Comparison of ENCODE assay signal across 31 cellular contexts in genomic region chr17:42075789-42076188, GRCh38. TPM values are rescaled to one million over a fixed set of nuclear protein-coding genes. Genes with fewer than 3 reads are reported as not detected.
"Had no signal": no experiment of that assay in that cellular context is flagged by ENCODE, and none has a peak within 500 bp of the region (broad histone marks: within the 10 kb centered on the region; RNA-seq: fewer than 3 reads in every experiment).

No MANE protein-coding gene starts in this region.

- H3K4me1 ChIP-seq: colonic mucosa, foreskin keratinocyte had no signal

- H3K27me3 ChIP-seq: gastrocnemius medialis had no signal

- DNase-seq: activated CD4-positive, alpha-beta memory T cell treated with anti-CD3 and anti-CD28 coated beads for 36 hours; activated CD4-positive, alpha-beta T cell treated with anti-CD3 and anti-CD28 coated beads for 36 hours; activated CD4-positive, alpha-beta T cell treated with anti-CD3 and anti-CD28 coated beads, Interleukin-2, amount 10 ng/mL, durations not matched to agents 24 days and 14 days; activated CD4-positive, CD25-positive, alpha-beta regulatory T cell; activated CD4-positive, CD25-positive, alpha-beta regulatory T cell treated with anti-CD3 and anti-CD28 coated beads, Interleukin-2, amount 50 U/mL, for 72 hours; activated CD8-positive, alpha-beta memory T cell treated with anti-CD3 and anti-CD28 coated beads, Interleukin-2, amount 10 ng/mL, durations not matched to agents 7 days and 5 days; activated CD8-positive, alpha-beta memory T cell treated with anti-CD3 and anti-CD28 coated beads, Interleukin-2, amount 50 U/mL, for 4 hours; activated CD8-positive, alpha-beta T cell treated with anti-CD3 and anti-CD28 coated beads, Interleukin-2, amount 10 ng/mL, durations not matched to agents 7 days and 5 days; activated effector memory CD4-positive, alpha-beta T cell treated with anti-CD3 and anti-CD28 coated beads, Interleukin-2, amount 50 U/mL, for 16 hours; activated naive CD4-positive, alpha-beta T cell treated with anti-CD3 and anti-CD28 coated beads for 36 hours; activated naive CD8-positive, alpha-beta T cell treated with anti-CD3 and anti-CD28 coated beads, Interleukin-2, amount 10 ng/mL, durations not matched to agents 7 days and 5 days; activated T-cell treated with anti-CD3 and anti-CD28 coated beads, Interleukin-2, amount 50 U/mL, for 1 hour; activated T-cell treated with anti-CD3 and anti-CD28 coated beads, Interleukin-2, amount 50 U/mL, for 48 hours; amniotic stem cell; anterior cingulate cortex; central memory CD4-positive, alpha-beta T cell; cerebellar nuclear complex; colonic mucosa; effector memory CD4-positive, alpha-beta T cell; endodermal cell; erythroblast; foreskin keratinocyte; gastrocnemius medialis; glutamatergic neuron; T-helper 1 cell; T-helper 2 cell had no signal

- H3K36me3 ChIP-seq: colonic mucosa, esophagus muscularis mucosa, gastrocnemius medialis had no signal

- H3K4me3 Mint-ChIP-seq: activated CD4-positive, alpha-beta memory T cell treated with anti-CD3 and anti-CD28 coated beads for 36 hours; activated CD4-positive, alpha-beta T cell treated with anti-CD3 and anti-CD28 coated beads for 36 hours; activated CD4-positive, alpha-beta T cell treated with anti-CD3 and anti-CD28 coated beads, Interleukin-2, amount 10 ng/mL, durations not matched to agents 24 days and 14 days; activated CD8-positive, alpha-beta memory T cell treated with anti-CD3 and anti-CD28 coated beads, Interleukin-2, amount 10 ng/mL, durations not matched to agents 7 days and 5 days; activated CD8-positive, alpha-beta T cell treated with anti-CD3 and anti-CD28 coated beads, Interleukin-2, amount 10 ng/mL, durations not matched to agents 7 days and 5 days; activated naive CD4-positive, alpha-beta T cell treated with anti-CD3 and anti-CD28 coated beads for 36 hours; activated naive CD4-positive, alpha-beta T cell treated with anti-CD3 and anti-CD28 coated beads, Interleukin-2, amount 50 U/mL, for 24 hours; activated naive CD8-positive, alpha-beta T cell treated with anti-CD3 and anti-CD28 coated beads, Interleukin-2, amount 10 ng/mL, durations not matched to agents 7 days and 5 days; activated T-helper 1 cell treated with anti-CD3 and anti-CD28 coated beads, Interleukin-12 subunit alpha, Interleukin-12 subunit beta, Interleukin-2, Interleukin-4 antibody, amounts not matched to agents 30 ng/mL and 10 ng/mL and 1 ng/mL, durations not matched to agents 14 hours and 24 hours and 36 hours; endodermal cell had no signal

- H3K36me3 Mint-ChIP-seq: activated CD4-positive, alpha-beta memory T cell treated with anti-CD3 and anti-CD28 coated beads for 36 hours; activated CD8-positive, alpha-beta memory T cell treated with anti-CD3 and anti-CD28 coated beads, Interleukin-2, amount 10 ng/mL, durations not matched to agents 7 days and 5 days; activated naive CD4-positive, alpha-beta T cell treated with anti-CD3 and anti-CD28 coated beads, Interleukin-2, amount 50 U/mL, for 24 hours; activated naive CD8-positive, alpha-beta T cell treated with anti-CD3 and anti-CD28 coated beads, Interleukin-2, amount 10 ng/mL, durations not matched to agents 7 days and 5 days had no signal

- H3K27ac ChIP-seq: colonic mucosa, esophagus muscularis mucosa, foreskin keratinocyte had no signal

- ATAC-seq: activated CD4-positive, alpha-beta T cell treated with anti-CD3 and anti-CD28 coated beads for 36 hours; activated CD8-positive, alpha-beta memory T cell treated with anti-CD3 and anti-CD28 coated beads, Interleukin-2, amount 10 ng/mL, durations not matched to agents 7 days and 5 days; activated CD8-positive, alpha-beta T cell treated with anti-CD3 and anti-CD28 coated beads, Interleukin-2, amount 10 ng/mL, durations not matched to agents 7 days and 5 days; foreskin keratinocyte; gastrocnemius medialis had no signal

- H3K27ac Mint-ChIP-seq: activated CD4-positive, alpha-beta memory T cell treated with anti-CD3 and anti-CD28 coated beads for 36 hours; activated CD4-positive, alpha-beta T cell treated with anti-CD3 and anti-CD28 coated beads for 36 hours; activated CD4-positive, alpha-beta T cell treated with anti-CD3 and anti-CD28 coated beads, Interleukin-2, amount 10 ng/mL, durations not matched to agents 24 days and 14 days; activated CD8-positive, alpha-beta memory T cell treated with anti-CD3 and anti-CD28 coated beads, Interleukin-2, amount 10 ng/mL, durations not matched to agents 7 days and 5 days; activated CD8-positive, alpha-beta T cell treated with anti-CD3 and anti-CD28 coated beads, Interleukin-2, amount 10 ng/mL, durations not matched to agents 7 days and 5 days; activated naive CD4-positive, alpha-beta T cell treated with anti-CD3 and anti-CD28 coated beads for 36 hours; activated naive CD4-positive, alpha-beta T cell treated with anti-CD3 and anti-CD28 coated beads, Interleukin-2, amount 50 U/mL, for 24 hours; activated naive CD8-positive, alpha-beta T cell treated with anti-CD3 and anti-CD28 coated beads, Interleukin-2, amount 10 ng/mL, durations not matched to agents 7 days and 5 days; activated T-helper 1 cell treated with anti-CD3 and anti-CD28 coated beads, Interleukin-12 subunit alpha, Interleukin-12 subunit beta, Interleukin-2, Interleukin-4 antibody, amounts not matched to agents 30 ng/mL and 10 ng/mL and 1 ng/mL, durations not matched to agents 14 hours and 24 hours and 36 hours; activated T-helper 2 cell treated with anti-CD3 and anti-CD28 coated beads, Interferon-gamma antibody, Interleukin-2, Interleukin-4, amounts not matched to agents 10 μg/mL and 5 μg/mL and 100 μg/mL, durations not matched to agents 14 hours and 24 hours and 36 hours; endodermal cell had no signal

- H3K4me3 ChIP-seq: colonic mucosa, esophagus muscularis mucosa, gastrocnemius medialis had no signal

- H3K9me3 ChIP-seq: colonic mucosa, esophagus muscularis mucosa, gastrocnemius medialis had no signal

RNA-seq across cellular contexts. Expression of gene ZNF385C, which starts 22.5 kb away (rescaled TPM):
- total RNA-seq: activated T-helper 1 cell treated with anti-CD3 and anti-CD28 coated beads, Interleukin-12 subunit alpha, Interleukin-12 subunit beta, Interleukin-2, Interleukin-4 antibody, amounts not matched to agents 30 ng/mL and 10 ng/mL and 1 ng/mL, durations not matched to agents 14 hours and 24 hours and 36 hours had no signal

RNA-seq across cellular contexts. Expression of gene HSPB9, which starts 46.8 kb away (rescaled TPM):
- total RNA-seq: activated CD4-positive, alpha-beta memory T cell treated with anti-CD3 and anti-CD28 coated beads for 36 hours; activated CD4-positive, alpha-beta T cell treated with anti-CD3 and anti-CD28 coated beads, Interleukin-2, amount 10 ng/mL, durations not matched to agents 24 days and 14 days; activated naive CD4-positive, alpha-beta T cell treated with anti-CD3 and anti-CD28 coated beads for 36 hours; activated T-helper 1 cell treated with anti-CD3 and anti-CD28 coated beads, Interleukin-12 subunit alpha, Interleukin-12 subunit beta, Interleukin-2, Interleukin-4 antibody, amounts not matched to agents 30 ng/mL and 10 ng/mL and 1 ng/mL, durations not matched to agents 14 hours and 24 hours and 36 hours; activated T-helper 2 cell treated with anti-CD3 and anti-CD28 coated beads, Interferon-gamma antibody, Interleukin-2, Interleukin-4, amounts not matched to agents 10 μg/mL and 5 μg/mL and 100 μg/mL, durations not matched to agents 14 hours and 24 hours and 36 hours; astrocyte; colonic mucosa; foreskin keratinocyte; gastrocnemius medialis had no signal
